ENCODE assay signal across 34 cellular contexts in the genomic region with DNA sequence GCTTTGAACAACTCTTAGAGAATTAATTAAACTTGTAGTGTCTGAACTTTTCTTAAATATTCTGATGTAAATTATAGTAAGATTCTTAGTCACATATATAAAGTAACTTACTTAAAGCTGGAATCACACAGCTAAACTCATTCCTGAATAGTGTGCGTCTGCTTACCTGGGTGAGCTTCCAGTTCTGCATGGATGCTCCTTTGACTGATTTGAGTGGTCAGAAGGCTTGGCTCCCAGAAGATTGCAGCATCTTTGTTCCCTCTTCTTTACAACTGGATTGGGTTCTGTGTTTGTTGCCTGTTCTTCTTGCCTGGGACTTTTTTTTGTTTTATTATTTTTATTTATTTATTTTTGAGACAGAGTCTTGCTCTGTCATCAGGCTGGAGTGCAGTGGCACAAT.
"Had no signal": no experiment of that assay in that cellular context is flagged by ENCODE, and none has a peak within 500 bp of the region (broad histone marks: within the 10 kb centered on the region; RNA-seq: fewer than 3 reads in every experiment).

No MANE protein-coding gene starts in this region.

- H3K9me3 ChIP-seq: MG63 had no signal

- H3K27ac ChIP-seq: KMS-11 had no signal

- DNase-seq: Karpas-422, Kasumi-1, KG1, MG63, MM.1S, MV-4-11, NCI-H1048, NCI-H1092, NCI-H1092 treated with DMSO at 0.1 percent for 48 hours, NCI-H1105, NCI-H1105 treated with DMSO at 0.1 percent for 48 hours, NCI-H1417, NCI-H1417 treated with DMSO at 0.1 percent for 48 hours, NCI-H1436, NCI-H1436 treated with DMSO at 0.1 percent for 48 hours, NCI-H146, NCI-H1694, NCI-H1694 treated with DMSO at 0.1 percent for 48 hours, NCI-H187, NCI-H187 treated with DMSO at 0.1 percent for 48 hours, NCI-H1930, NCI-H2029, NCI-H2029 treated with DMSO at 0.1 percent for 48 hours, NCI-H2081, NCI-H2081 treated with DMSO at 0.1 percent for 48 hours, NCI-H2107, NCI-H2171, NCI-H2171 treated with DMSO at 0.1 percent for 48 hours, NCI-H2227 treated with DMSO at 0.1 percent for 48 hours, NCI-H226, NCI-H345, NCI-H446, NCI-H446 treated with DMSO at 0.1 percent for 48 hours had no signal

- H3K27me3 ChIP-seq: MG63 had no signal

- H3K36me3 ChIP-seq: MG63 had no signal

- H3K4me3 ChIP-seq: MG63 had no signal

- H3K9ac ChIP-seq: KMS-11 had no signal

- H3K4me2 ChIP-seq: KMS-11 had no signal
